In genomic region chr10:112539340-112539739, GRCh38 we compare ENCODE assay signal across 14 cellular contexts.
DNase-seq lines count a peak whose midpoint lies in the region; TF ChIP-seq lines count a peak whose summit lies in the region.
"Had no signal": no experiment of that assay in that cellular context is flagged by ENCODE, and none has a peak within 500 bp of the region (broad histone marks: within the 10 kb centered on the region; RNA-seq: fewer than 3 reads in every experiment).

No MANE protein-coding gene starts in this region.

- H3K4me1 Mint-ChIP-seq in CD8-positive, alpha-beta memory T cell, result peaks cover 6 to 12% (median 6%) of the 10 kb centered on the region in 3 donors

- H3K4me1 ChIP-seq in smooth muscle cell (ENCODE audit: low read depth), result peaks cover 9% of the 10 kb centered on the region
- H3K4me1 ChIP-seq in CD8-positive, alpha-beta memory T cell (ENCODE audit: insufficient read depth, low read length), result no peaks in the 10 kb centered on the region

- no peaks in the 10 kb centered on the region for H3F3A ChIP-seq in smooth muscle cell (ENCODE audit: low read depth)

- no peaks in the 10 kb centered on the region for H3K79me2 ChIP-seq in smooth muscle cell (ENCODE audit: low read depth)

- H3K36me3 Mint-ChIP-seq in CD8-positive, alpha-beta memory T cell, result peaks cover 27 to 56% (median 32%) of the 10 kb centered on the region in 3 donors

- H3K9me3 Mint-ChIP-seq in CD8-positive, alpha-beta memory T cell, result peaks cover 0 to 6% (median 5%) of the 10 kb centered on the region in 5 donors

- POLR2A ChIA-PET in CD8-positive, alpha-beta memory T cell (lab: Charles Lee), result no interaction called here

- H3K9me3 ChIP-seq in smooth muscle cell (replicated peaks; ENCODE audit: low read depth), result peaks cover 4% of the 10 kb centered on the region
- no peaks in the 10 kb centered on the region for H3K9me3 ChIP-seq in CD8-positive, alpha-beta memory T cell (ENCODE audit: low read length)

- no peak overlapping the region for H2AFZ ChIP-seq in smooth muscle cell (ENCODE audit: low read depth)

- no peak overlapping the region for H3K4me3 ChIP-seq in smooth muscle cell
- no peak overlapping the region for H3K4me3 ChIP-seq in CD8-positive, alpha-beta memory T cell (ENCODE audit: low read length)

- H3K4me3 Mint-ChIP-seq in CD8-positive, alpha-beta memory T cell, result no peak overlapping the region
- H3K4me3 Mint-ChIP-seq: CD14-positive monocyte had no signal

- no peak overlapping the region for H3K27ac Mint-ChIP-seq in CD8-positive, alpha-beta memory T cell
- H3K27ac Mint-ChIP-seq: CD14-positive monocyte had no signal

- no peaks in the 10 kb centered on the region for H3K36me3 ChIP-seq in smooth muscle cell (ENCODE audit: low read depth)
- peaks cover 4% of the 10 kb centered on the region for H3K36me3 ChIP-seq in CD8-positive, alpha-beta memory T cell (ENCODE audit: insufficient read depth, low read length)

- TF ChIP-seq CTCF in smooth muscle cell (IDR thresholded peaks at IDR 0.05; ENCODE audit: borderline replicate concordance, insufficient read depth, poor library complexity, severe bottlenecking), result no peak

- no peak overlapping the region for H3K27ac ChIP-seq in smooth muscle cell (ENCODE audit: low read depth)
- H3K27ac ChIP-seq in CD8-positive, alpha-beta memory T cell (ENCODE audit: low read depth, low read length), result no peak overlapping the region

- no peaks in the 10 kb centered on the region for H3K27me3 ChIP-seq in smooth muscle cell (ENCODE audit: low read depth)
- no peaks in the 10 kb centered on the region for H3K27me3 ChIP-seq in CD8-positive, alpha-beta memory T cell (ENCODE audit: insufficient read depth, low read length, poor library complexity, severe bottlenecking)

- peak; percentile 17 for DNase-seq in NCI-H2227 (lab: John Stamatoyannopoulos, UW; ENCODE audit: unreplicated experiment)
- no peak for DNase-seq in NCI-H2227 treated with DMSO at 0.1 percent for 48 hours (lab: John Stamatoyannopoulos, UW)
- DNase-seq in NCI-H1048 (lab: John Stamatoyannopoulos, UW), result peak; percentile 5
- peak; percentile 56 for DNase-seq in NCI-H748 treated with DMSO at 0.1 percent for 48 hours (lab: John Stamatoyannopoulos, UW)
- DNase-seq in foreskin melanocyte, result peak; percentile 24
- no peak for DNase-seq in effector CD8-positive, alpha-beta T cell (lab: John Stamatoyannopoulos, UW)
- DNase-seq in smooth muscle cell (lab: John Stamatoyannopoulos, UW; ENCODE audit: unreplicated experiment), result no peak
- no peak for DNase-seq in CD8-positive, alpha-beta memory T cell
- DNase-seq: Calu3, NCI-H1436 treated with DMSO at 0.1 percent for 48 hours, NCI-H2081 treated with DMSO at 0.1 percent for 48 hours, NCI-H510A treated with DMSO at 0.1 percent for 48 hours, T-helper 2 cell had no signal

- no peak overlapping the region for H3K4me2 ChIP-seq in smooth muscle cell

- H3K27me3 Mint-ChIP-seq in CD8-positive, alpha-beta memory T cell, result no peaks in the 10 kb centered on the region

- CTCF ChIA-PET in CD8-positive, alpha-beta memory T cell (lab: Charles Lee), result no interaction called here

- 95% methylated on average over 3 of the region's 3 CpGs for WGBS in smooth muscle cell (ENCODE audit: low lambda C conversion rate)

- no peak overlapping the region for H3K9ac ChIP-seq in smooth muscle cell (ENCODE audit: low read depth)

- no peaks in the 10 kb centered on the region for H4K20me1 ChIP-seq in smooth muscle cell (ENCODE audit: low read depth)

Comparison
In these comparisons a context has a peak if more than half of its experiments do, and no peak if none do; other contexts are left out.
1. DNase-seq: peak in NCI-H2227 (single experiment), NCI-H1048 (single experiment), NCI-H748 treated with DMSO at 0.1 percent for 48 hours (single experiment) and foreskin melanocyte (single experiment); none in NCI-H2227 treated with DMSO at 0.1 percent for 48 hours (single experiment), effector CD8-positive, alpha-beta T cell (single experiment), smooth muscle cell (single experiment) and CD8-positive, alpha-beta memory T cell (0 of 5).